In the genomic region with DNA sequence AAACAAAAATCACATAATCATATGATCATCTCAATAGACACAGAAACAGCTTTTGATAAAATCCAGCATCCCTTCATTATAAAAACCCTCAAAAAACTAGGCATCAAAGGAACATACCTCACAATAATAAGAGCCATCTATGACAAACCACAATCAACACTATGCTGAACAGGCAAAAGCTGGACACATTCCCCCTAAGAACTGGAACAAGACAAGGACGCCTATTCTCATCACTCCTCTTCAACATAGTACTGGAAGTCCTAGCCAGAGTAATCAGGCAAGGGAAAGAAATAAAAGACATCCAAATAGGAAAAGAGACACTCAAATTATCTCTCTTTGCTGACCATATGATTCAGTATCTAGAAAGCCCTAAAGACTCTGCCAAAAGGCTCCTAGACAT, we compare ENCODE assay signal across 15 cellular contexts. TPM values are rescaled to one million over a fixed set of nuclear protein-coding genes. Genes with fewer than 3 reads are reported as not detected.
DNase-seq lines count a peak whose midpoint lies in the region; ATAC-seq, FAIRE-seq and TF ChIP-seq lines count a peak whose summit lies in the region.
"Had no signal": no experiment of that assay in that cellular context is flagged by ENCODE, and none has a peak within 500 bp of the region (broad histone marks: within the 10 kb centered on the region; RNA-seq: fewer than 3 reads in every experiment).

No MANE protein-coding gene starts in this region.

- no peak for DNase-seq in Right ventricle myocardium superior
- DNase-seq in right cardiac atrium: no peak
- DNase-seq in GM12891 (ENCODE audit: insufficient read length, low spot score): no peak
- DNase-seq in left ventricle myocardium inferior: no peak
- no peak for DNase-seq in 8988T
- DNase-seq in activated CD4-positive, alpha-beta T cell treated with anti-CD3 and anti-CD28 coated beads, Interleukin-2, amount 50 U/mL, for 4 hours: no peak
- DNase-seq in ecto neural progenitor cell (ENCODE audit: low spot score): no peak
- DNase-seq: Calu3, DMS 273 treated with DMSO at 0.1 percent for 48 hours, DMS79 had no signal

- no peaks in the 10 kb centered on the region for H3K27me3 ChIP-seq in right cardiac atrium (ENCODE audit: control insufficient read depth, insufficient read depth)
- H3K27me3 ChIP-seq in left ventricle myocardium inferior (ENCODE audit: low read depth): no peaks in the 10 kb centered on the region
- H3K27me3 ChIP-seq: BLaER1 had no signal

- TF ChIP-seq POLR2A in GM12891 (IDR thresholded peaks at IDR 0.05; ENCODE audit: low read depth, low read length): no peak

- no peak for TF ChIP-seq CTCF in left ventricle myocardium inferior (IDR thresholded peaks at IDR 0.05; ENCODE audit: borderline replicate concordance)

- no peak overlapping the region for H3K4me3 ChIP-seq in right cardiac atrium (ENCODE audit: low read length)
- H3K4me3 ChIP-seq in left ventricle myocardium inferior: no peak overlapping the region
- H3K4me3 ChIP-seq: BLaER1, GM23338, HAP-1 had no signal

- H3K4me1 ChIP-seq in right cardiac atrium (ENCODE audit: control insufficient read depth, insufficient read depth, low read length): no peaks in the 10 kb centered on the region
- H3K4me1 ChIP-seq in left ventricle myocardium inferior: peaks cover 4% of the 10 kb centered on the region
- H3K4me1 ChIP-seq: BLaER1 had no signal

- intact Hi-C loops in Right ventricle myocardium superior (cut with DNase I): no loop called here
- intact Hi-C loops in right cardiac atrium (cut with DNase I): no loop called here
- intact Hi-C loops in left ventricle myocardium inferior (cut with micrococcal nuclease): no loop called here

- H3K36me3 ChIP-seq in left ventricle myocardium inferior: peaks cover 12% of the 10 kb centered on the region
- H3K36me3 ChIP-seq: HAP-1 had no signal

- H3K9me3 ChIP-seq in right cardiac atrium (ENCODE audit: control insufficient read depth, low read length) (no peaks in the 10 kb centered on the region), left ventricle myocardium inferior (replicated peaks) (peaks cover 12% of the 10 kb centered on the region)
- H3K9me3 ChIP-seq: HAP-1 had no signal

- no peak overlapping the region for H3K27ac ChIP-seq in right cardiac atrium (ENCODE audit: low read length)
- peak overlapping the region; percentile 33 for H3K27ac ChIP-seq in left ventricle myocardium inferior (replicated peaks)
- H3K27ac ChIP-seq: BLaER1 had no signal

- ATAC-seq in Right ventricle myocardium superior (ENCODE audit: poor library complexity): peak; percentile 77
- ATAC-seq in right cardiac atrium: no peak
- ATAC-seq: GM23338 had no signal

- FAIRE-seq in GM12891 (lab: Jason Lieb, UNC): peak; percentile 20
- FAIRE-seq: A204.1, G401.6 had no signal

- 66% methylated on average over 1 of the region's 1 CpG for WGBS in right cardiac atrium

TF ChIP-seq in GM12891, 5 proteins besides CTCF, POLR2A, EP300 and RAD21:
- TF ChIP-seq POLR2AphosphoS5 (IDR thresholded peaks at IDR 0.05; ENCODE audit: low read depth, low read length) (no peak), SPI1 (IDR thresholded peaks at IDR 0.05; ENCODE audit: low read depth, low read length) (no peak), POU2F2 (IDR thresholded peaks at IDR 0.05; ENCODE audit: low read depth, low read length) (no peak), PAX5 (IDR thresholded peaks at IDR 0.05; ENCODE audit: insufficient read depth, low read length, severe bottlenecking) (no peak), TAF1 (IDR thresholded peaks at IDR 0.05; ENCODE audit: low read depth, low read length) (no peak)

RNA-seq across cellular contexts. Expression of gene SLC12A8, which starts 54.9 kb away (rescaled TPM):
- 0.30 TPM for total RNA-seq in Right ventricle myocardium superior
- 1 to 10 TPM in 3 of 4 donors, under 1 TPM in 1; 0.62 to 1.7 (median 1.4) TPM for total RNA-seq in right cardiac atrium
- 0.52 TPM for polyA plus RNA-seq in right cardiac atrium
- polyA plus RNA-seq in GM12891 (2012; ENCODE audit: low read depth, missing spikeins): 76.4 TPM
- not detected for total RNA-seq in left ventricle myocardium inferior
